In genomic region chr15:43492266-43492665, GRCh38 we compare ENCODE assay signal across 8 cellular contexts. TPM values are rescaled to one million over a fixed set of nuclear protein-coding genes. Genes with fewer than 3 reads are reported as not detected.
A peak's percentile ranks its signal among the peaks of the same experiment; 100 is the strongest.
DNase-seq lines count a peak whose midpoint lies in the region; ATAC-seq and TF ChIP-seq lines count a peak whose summit lies in the region.

No MANE protein-coding gene starts in this region.

- intact Hi-C loops in esophagus squamous epithelium (cut with DNase I), result no loop called here
- intact Hi-C loops in psoas muscle (cut with DNase I), result no loop called here

- H3K4me1 ChIP-seq in esophagus squamous epithelium (peaks cover 11 to 29% (median 12%) of the 10 kb centered on the region in 3 donors), psoas muscle (no peaks in the 10 kb centered on the region)

- ATAC-seq in psoas muscle (no peak), HG03025 (IDR thresholded peaks at IDR 0.05; ENCODE audit: low FRiP score, unreplicated experiment) (no peak)

- H3K27ac ChIP-seq in esophagus squamous epithelium (peak overlapping the region; percentile 81 to 89 (median 86)), psoas muscle (peak overlapping the region; percentile 81)

- peaks cover 0 to 41% (median 0%) of the 10 kb centered on the region in 3 donors for H3K36me3 ChIP-seq in esophagus squamous epithelium
- peaks cover 0 to 47% of the 10 kb centered on the region in 2 donors for H3K36me3 ChIP-seq in psoas muscle (ENCODE audit: insufficient read depth in 1 of 2, low read depth in 1 of 2)

- TF ChIP-seq CTCF in GM12875 (IDR thresholded peaks at IDR 0.05; ENCODE audit: borderline replicate concordance, insufficient read depth, low read depth, low read length) (no peak), esophagus squamous epithelium (IDR thresholded peaks at IDR 0.05) (no peak), psoas muscle (IDR thresholded peaks at IDR 0.05) (no peak)

- no peak for TF ChIP-seq POLR2A in esophagus squamous epithelium (IDR thresholded peaks at IDR 0.05)

- no peaks in the 10 kb centered on the region for H3K9me3 ChIP-seq in esophagus squamous epithelium
- no peaks in the 10 kb centered on the region for H3K9me3 ChIP-seq in psoas muscle

- peak overlapping the region; percentile 85 for H3K4me3 ChIP-seq in GM12875 (ENCODE audit: low read depth, low read length)
- H3K4me3 ChIP-seq in esophagus squamous epithelium, result peak overlapping the region; percentile 67 to 83 (median 76)
- peak overlapping the region; percentile 82 for H3K4me3 ChIP-seq in psoas muscle

- DNase-seq in RKO (ENCODE audit: low spot score) (peak; percentile 18), esophagus squamous epithelium (lab: John Stamatoyannopoulos, UW) (no peak), psoas muscle (no peak), anterior cingulate cortex (lab: John Stamatoyannopoulos, UW) (no peak), mesenteric fat pad (ENCODE audit: low spot score) (no peak)
- DNase-seq in stimulated activated CD4-positive, alpha-beta T cell treated with anti-CD3 and anti-CD28 coated beads, Interleukin-12 subunit alpha, Interleukin-12 subunit beta, amount 100 ng/mL, for 4 hours, result no peak

- H3K27me3 ChIP-seq in esophagus squamous epithelium (no peaks in the 10 kb centered on the region), psoas muscle (ENCODE audit: insufficient read depth in 3 of 3, low read length in 2 of 3) (no peaks in the 10 kb centered on the region)

- WGBS in esophagus squamous epithelium, 2 donors, result 9 to 10% methylated on average over 7 of the region's 7 CpGs
- WGBS in psoas muscle, 3 donors, result 6 to 8% (median 7%) methylated on average over 7 of the region's 7 CpGs

RNA-seq across cellular contexts. Expression of gene TP53BP1, which starts 0.7 kb away (rescaled TPM):
- total RNA-seq in esophagus squamous epithelium, result 10 to 100 TPM; 11.9 to 27.6 (median 20.6) TPM
- 10 to 100 TPM; 11.6 to 31.3 (median 24.2) TPM for total RNA-seq in psoas muscle
- polyA plus RNA-seq in psoas muscle, result 10 to 100 TPM in 2 of 3 donors, 1 to 10 TPM in 1; 7.4 to 13.9 (median 12.8) TPM
- total RNA-seq in mesenteric fat pad, result 44.8 TPM

RNA-seq across cellular contexts. Expression of gene MAP1A, which starts 25.1 kb away (rescaled TPM):
- total RNA-seq in esophagus squamous epithelium, result 1 to 10 TPM in 2 of 4 donors, under 1 TPM in 2; 0.53 to 5.9 (median 2.3) TPM
- total RNA-seq in psoas muscle, result 10 to 100 TPM in 1 of 4 donors, 1 to 10 TPM in 3; 2.7 to 25.1 (median 7.9) TPM
- polyA plus RNA-seq in psoas muscle, result 1 to 10 TPM in 2 of 3 donors, under 1 TPM in 1; 0.63 to 1.7 (median 1.3) TPM
- total RNA-seq in mesenteric fat pad, result 13.8 TPM
